8 cellular contexts compared by ENCODE assay signal in the genomic region with DNA sequence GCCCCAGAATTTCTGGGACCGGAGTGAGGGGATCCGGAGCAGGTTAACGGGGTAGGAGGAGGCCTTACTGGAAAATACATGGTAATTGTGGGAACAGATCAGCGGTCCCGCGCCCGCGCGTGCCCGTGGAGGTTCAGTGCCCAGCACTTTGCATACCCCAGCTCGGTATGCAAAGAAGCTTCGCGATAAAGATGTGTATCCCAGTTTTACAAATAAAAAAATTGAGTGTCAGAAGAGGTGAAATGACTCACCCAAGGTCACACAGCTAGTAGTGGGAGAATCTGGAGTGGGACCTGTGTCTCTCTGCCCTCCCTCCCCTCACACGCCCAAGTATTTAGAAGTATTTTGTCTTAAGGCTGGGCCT. TPM values are rescaled to one million over a fixed set of nuclear protein-coding genes. Genes with fewer than 3 reads are reported as not detected.
DNase-seq lines count a peak whose midpoint lies in the region; ATAC-seq and TF ChIP-seq lines count a peak whose summit lies in the region.

No MANE protein-coding gene starts in this region.

- no peak overlapping the region for H4K91ac ChIP-seq in neuronal stem cell (ENCODE audit: low read depth, low read length, poor library complexity)

- no peak overlapping the region for H2BK15ac ChIP-seq in neuronal stem cell (ENCODE audit: low read length)

- H3K4ac ChIP-seq in neuronal stem cell (ENCODE audit: low read length): no peak overlapping the region

- ATAC-seq in foreskin keratinocyte (no peak), GM21529 (IDR thresholded peaks at IDR 0.05; ENCODE audit: unreplicated experiment) (no peak)

- H3K9me3 ChIP-seq in BE2C (no peaks in the 10 kb centered on the region), neuronal stem cell (replicated peaks in 1 of 2; ENCODE audit: control insufficient read depth in 2 of 2, insufficient read depth in 1 of 2, low read depth in 1 of 2, low read length in 2 of 2) (no peaks in the 10 kb centered on the region)

- no peak overlapping the region for H4K8ac ChIP-seq in neuronal stem cell (ENCODE audit: low read depth, low read length)

- H3K27ac ChIP-seq in neuronal stem cell (replicated peaks; ENCODE audit: low read length): no peak overlapping the region
- no peak overlapping the region for H3K27ac ChIP-seq in foreskin keratinocyte

- H3K27me3 ChIP-seq in BE2C: no peaks in the 10 kb centered on the region
- peaks cover 0 to 25% (median 0%) of the 10 kb centered on the region in 3 experiments for H3K27me3 ChIP-seq in neuronal stem cell (ENCODE audit: control insufficient read depth in 3 of 3, insufficient read depth in 3 of 3, low read depth in 1 of 3, low read length in 3 of 3)
- peaks cover 19% of the 10 kb centered on the region for H3K27me3 ChIP-seq in foreskin keratinocyte

- DNase-seq in BE2C (no peak), LNCaP clone FGC (ENCODE audit: low read depth) (no peak), epithelial cell of esophagus (ENCODE audit: low read depth) (no peak), neuronal stem cell (ENCODE audit: low spot score) (no peak), 8988T (no peak), foreskin keratinocyte (no peak)
- no peak for DNase-seq in NK-92 treated with Interleukin-12 subunit alpha and Interleukin-12 subunit beta, amount 100 ng/mL, for 24 hours (lab: John Stamatoyannopoulos, UW)

- H3K79me1 ChIP-seq in neuronal stem cell (ENCODE audit: low read depth, low read length): no peaks in the 10 kb centered on the region

- TF ChIP-seq CTCF in BE2C (IDR thresholded peaks at IDR 0.05; ENCODE audit: low read depth, low read length) (no peak), LNCaP clone FGC (IDR thresholded peaks at IDR 0.05; ENCODE audit: control insufficient read depth, extremely low read depth, insufficient read depth) (no peak), epithelial cell of esophagus (IDR thresholded peaks at IDR 0.05; ENCODE audit: insufficient read depth, low read depth, low read length, missing control alignments) (no peak), foreskin keratinocyte (conservative IDR thresholded peaks at IDR 0.05) (no peak)

- peak overlapping the region; percentile 23 for H3K18ac ChIP-seq in neuronal stem cell (ENCODE audit: low read length)

- no peak overlapping the region for H3K9ac ChIP-seq in neuronal stem cell (ENCODE audit: low read depth, low read length, poor library complexity)

- H3K36me3 ChIP-seq in BE2C (no peaks in the 10 kb centered on the region), neuronal stem cell (replicated peaks in 1 of 2; ENCODE audit: control insufficient read depth in 2 of 2, insufficient read depth in 2 of 2, low read length in 2 of 2) (no peaks in the 10 kb centered on the region)

- H3K4me3 ChIP-seq in BE2C (ENCODE audit: low read depth, low read length): peak overlapping the region; percentile 73
- peak overlapping the region; percentile 73 for H3K4me3 ChIP-seq in LNCaP clone FGC (ENCODE audit: low read depth, low read length)
- H3K4me3 ChIP-seq in epithelial cell of esophagus (ENCODE audit: low read length): peak overlapping the region; percentile 55
- H3K4me3 ChIP-seq in neuronal stem cell (ENCODE audit: low read length in 2 of 2): peak overlapping the region; percentile 61 to 95

- WGBS in neuronal stem cell (ENCODE audit: extremely low coverage in 2 of 2, insufficient read length in 2 of 2, insufficient replicate concordance in 1 of 2), 2 donors: no CpG with 5 or more reads among the region's 14 CpGs

- no peak overlapping the region for H2AK5ac ChIP-seq in neuronal stem cell (ENCODE audit: low read depth, low read length)

- H2AFZ ChIP-seq in neuronal stem cell (ENCODE audit: low read length): peak overlapping the region; percentile 98

- H3K14ac ChIP-seq in neuronal stem cell (ENCODE audit: low read length): no peak overlapping the region

- H3K4me2 ChIP-seq in neuronal stem cell (ENCODE audit: insufficient read depth, low read length, poor library complexity, severe bottlenecking): peak overlapping the region; percentile 76

- H2BK120ac ChIP-seq in neuronal stem cell (ENCODE audit: low read depth, low read length): peak overlapping the region; percentile 56

- H3K23ac ChIP-seq in neuronal stem cell (ENCODE audit: low read depth, low read length, poor library complexity): peak overlapping the region; percentile 40

- no peak overlapping the region for H2BK5ac ChIP-seq in neuronal stem cell (ENCODE audit: low read length)

- H3K4me1 ChIP-seq in BE2C: no peaks in the 10 kb centered on the region
- H3K4me1 ChIP-seq in neuronal stem cell (ENCODE audit: control insufficient read depth in 2 of 2, insufficient read depth in 1 of 2, low read depth in 1 of 2, low read length in 2 of 2): peaks cover 8 to 19% of the 10 kb centered on the region in 2 donors
- no peaks in the 10 kb centered on the region for H3K4me1 ChIP-seq in foreskin keratinocyte

- no peak overlapping the region for H2BK12ac ChIP-seq in neuronal stem cell (ENCODE audit: low read length)

RNA-seq across cellular contexts. Expression of gene NEURL1B, which starts 1.0 kb away (rescaled TPM):
- 2.4 TPM for polyA plus RNA-seq in BE2C (2012; ENCODE audit: insufficient read depth, insufficient read length, low read depth)
- polyA plus RNA-seq in neuronal stem cell (2013, experiment 1 of 2): 8.1 TPM
- 8.2 TPM for polyA plus RNA-seq in neuronal stem cell (2013, experiment 2 of 2)
- 4.2 and 5.1 TPM in 2 replicates for total RNA-seq in foreskin keratinocyte
- 1.9 and 2.0 TPM in 2 replicates for polyA plus RNA-seq in foreskin keratinocyte
